Comparison of ENCODE assay signal across 23 cellular contexts in genomic region chr6:138726066-138727060, GRCh38.
"Had no signal": no experiment of that assay in that cellular context is flagged by ENCODE, and none has a peak within 500 bp of the region (broad histone marks: within the 10 kb centered on the region; RNA-seq: fewer than 3 reads in every experiment).

No MANE protein-coding gene starts in this region.

- FAIRE-seq: small intestine, TTC549 had no signal

- H3K9me3 Mint-ChIP-seq: activated naive CD8-positive, alpha-beta T cell treated with anti-CD3 and anti-CD28 coated beads for 36 hours; activated T-helper 17 cell treated with anti-CD3 and anti-CD28 coated beads, Interleukin-2, amount 50 U/mL, for 72 hours; endodermal cell; naive thymus-derived CD8-positive, alpha-beta T cell; stimulated activated memory B cell treated with anti-CD40 and anti-IgM and Interleukin-4, amounts not matched to agents 10 μg/mL and 1 μg/mL and 100 μg/mL, for 72 hours; T-helper 2 cell treated with Interferon-gamma antibody and Interleukin-4, amounts not matched to agents 5 μg/mL and 100 μg/mL, for 36 hours had no signal

- H3K4me3 ChIP-seq: colonic mucosa, heart right ventricle, ovary, right lobe of liver, testis, upper lobe of left lung had no signal

- H3K4me3 Mint-ChIP-seq: activated CD4-positive, alpha-beta T cell treated with anti-CD3 and anti-CD28 coated beads for 36 hours; activated naive CD8-positive, alpha-beta T cell treated with anti-CD3 and anti-CD28 coated beads for 36 hours; activated T-helper 17 cell treated with anti-CD3 and anti-CD28 coated beads, Interleukin-2, amount 50 U/mL, for 72 hours; brain; endodermal cell; naive thymus-derived CD8-positive, alpha-beta T cell; stimulated activated memory B cell treated with anti-CD40 and anti-IgM and Interleukin-4, amounts not matched to agents 10 μg/mL and 1 μg/mL and 100 μg/mL, for 72 hours; T-helper 2 cell treated with Interferon-gamma antibody and Interleukin-4, amounts not matched to agents 5 μg/mL and 100 μg/mL, for 36 hours; WTC11 had no signal

- H3K27me3 ChIP-seq: colonic mucosa, heart right ventricle, ovary, right lobe of liver, testis, upper lobe of left lung had no signal

- H3K4me1 Mint-ChIP-seq: activated CD4-positive, alpha-beta T cell treated with anti-CD3 and anti-CD28 coated beads for 36 hours; activated naive CD8-positive, alpha-beta T cell treated with anti-CD3 and anti-CD28 coated beads for 36 hours; activated T-helper 17 cell treated with anti-CD3 and anti-CD28 coated beads, Interleukin-2, amount 50 U/mL, for 72 hours; brain had no signal

- H3K36me3 ChIP-seq: colonic mucosa, heart right ventricle, ovary, right lobe of liver, upper lobe of left lung had no signal

- H3K36me3 Mint-ChIP-seq: brain; stimulated activated memory B cell treated with anti-CD40 and anti-IgM and Interleukin-4, amounts not matched to agents 10 μg/mL and 1 μg/mL and 100 μg/mL, for 72 hours; WTC11 had no signal

- H3K4me1 ChIP-seq: colonic mucosa, testis had no signal

- ATAC-seq: activated CD4-positive, alpha-beta T cell treated with anti-CD3 and anti-CD28 coated beads for 36 hours; activated T-helper 17 cell treated with anti-CD3 and anti-CD28 coated beads, Interleukin-2, amount 50 U/mL, for 72 hours; heart right ventricle; naive thymus-derived CD8-positive, alpha-beta T cell; stimulated activated memory B cell treated with anti-CD40 and anti-IgM and Interleukin-4, amounts not matched to agents 10 μg/mL and 1 μg/mL and 100 μg/mL, for 72 hours; WTC11 had no signal

- H3K9me3 ChIP-seq: colonic mucosa, heart right ventricle, ovary, right lobe of liver, testis, upper lobe of left lung had no signal

- H3K27ac ChIP-seq: colonic mucosa, ovary, testis, upper lobe of left lung had no signal

- H3K27ac Mint-ChIP-seq: activated CD4-positive, alpha-beta T cell treated with anti-CD3 and anti-CD28 coated beads for 36 hours; activated naive CD8-positive, alpha-beta T cell treated with anti-CD3 and anti-CD28 coated beads for 36 hours; activated T-helper 17 cell treated with anti-CD3 and anti-CD28 coated beads, Interleukin-2, amount 50 U/mL, for 72 hours; brain; endodermal cell; naive thymus-derived CD8-positive, alpha-beta T cell; stimulated activated memory B cell treated with anti-CD40 and anti-IgM and Interleukin-4, amounts not matched to agents 10 μg/mL and 1 μg/mL and 100 μg/mL, for 72 hours; T-helper 2 cell treated with Interferon-gamma antibody and Interleukin-4, amounts not matched to agents 5 μg/mL and 100 μg/mL, for 36 hours; WTC11 had no signal

- DNase-seq: activated CD4-positive, alpha-beta T cell treated with anti-CD3 and anti-CD28 coated beads for 36 hours; activated CD4-positive, alpha-beta T cell treated with anti-CD3 and anti-CD28 coated beads, Interleukin-2, amount 50 U/mL, for 48 hours; activated naive CD4-positive, alpha-beta T cell; activated naive CD8-positive, alpha-beta T cell treated with anti-CD3 and anti-CD28 coated beads for 36 hours; central memory CD4-positive, alpha-beta T cell; colonic mucosa; endodermal cell; erythroblast; heart right ventricle; mesendoderm; naive thymus-derived CD8-positive, alpha-beta T cell; ovary; right lobe of liver; small intestine; stimulated activated CD4-positive, alpha-beta T cell treated with anti-CD3 and anti-CD28 coated beads, Interleukin-4, amount 100 ng/mL, for 4 hours; testis; upper lobe of left lung had no signal

- H3K27me3 Mint-ChIP-seq: activated CD4-positive, alpha-beta T cell treated with anti-CD3 and anti-CD28 coated beads for 36 hours; activated naive CD8-positive, alpha-beta T cell treated with anti-CD3 and anti-CD28 coated beads for 36 hours; stimulated activated memory B cell treated with anti-CD40 and anti-IgM and Interleukin-4, amounts not matched to agents 10 μg/mL and 1 μg/mL and 100 μg/mL, for 72 hours had no signal
